ENCODE assay signal across 17 cellular contexts in the genomic region with DNA sequence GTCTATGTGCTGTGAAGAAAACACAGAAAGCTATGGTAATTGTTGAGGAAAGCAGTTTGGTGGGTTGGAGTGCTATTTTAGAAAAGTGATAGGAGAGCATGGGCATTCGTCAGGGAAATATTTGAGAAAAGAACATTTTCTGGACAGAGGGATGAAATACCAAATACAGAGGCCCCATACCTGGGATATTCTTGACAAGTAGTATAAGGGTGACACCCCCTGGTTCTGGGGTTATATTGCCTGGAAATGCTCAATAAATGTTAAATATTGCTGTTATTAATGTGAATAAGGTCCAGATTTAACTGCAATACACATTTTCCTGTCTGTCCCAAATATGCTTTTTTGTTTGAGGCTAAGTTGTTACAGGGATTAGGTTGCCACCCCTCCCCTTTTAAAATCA. TPM values are rescaled to one million over a fixed set of nuclear protein-coding genes. Genes with fewer than 3 reads are reported as not detected.
DNase-seq lines count a peak whose midpoint lies in the region; ATAC-seq, FAIRE-seq and TF ChIP-seq lines count a peak whose summit lies in the region.
"Had no signal": no experiment of that assay in that cellular context is flagged by ENCODE, and none has a peak within 500 bp of the region (broad histone marks: within the 10 kb centered on the region; RNA-seq: fewer than 3 reads in every experiment).

No MANE protein-coding gene starts in this region.

- peaks cover 11% of the 10 kb centered on the region for H3K4me1 Mint-ChIP-seq in T-helper 17 cell
- H3K4me1 Mint-ChIP-seq: naive B cell had no signal

- peaks cover 13% of the 10 kb centered on the region for H3K27me3 Mint-ChIP-seq in T-helper 17 cell

- DNase-seq in left ventricle myocardium inferior, result no peak
- no peak for DNase-seq in Right ventricle myocardium inferior (ENCODE audit: missing footprints)
- DNase-seq in T-helper 17 cell, result no peak
- DNase-seq in hepatocyte (ENCODE audit: low spot score), result no peak
- DNase-seq in hypothalamus (lab: John Stamatoyannopoulos, UW), result no peak
- DNase-seq in small intestine, result no peak
- DNase-seq in amygdala (lab: John Stamatoyannopoulos, UW), result no peak
- DNase-seq in DMS53 (lab: John Stamatoyannopoulos, UW), result no peak
- DNase-seq: activated CD4-positive, CD25-positive, alpha-beta regulatory T cell; activated naive CD8-positive, alpha-beta T cell treated with anti-CD3 and anti-CD28 coated beads for 36 hours; GOT3; MM.1S; naive B cell; NCI-H1694 treated with DMSO at 0.1 percent for 48 hours had no signal

- H3K4me1 ChIP-seq in left ventricle myocardium inferior (peaks cover 83% of the 10 kb centered on the region), hepatocyte (ENCODE audit: insufficient read depth) (peaks cover 22% of the 10 kb centered on the region), small intestine (ENCODE audit: control insufficient read depth in 2 of 2, insufficient read depth in 1 of 2, low read depth in 1 of 2, low read length in 1 of 2) (no peaks in the 10 kb centered on the region)

- intact Hi-C loops in left ventricle myocardium inferior (cut with micrococcal nuclease), result no loop called here
- intact Hi-C loops in Right ventricle myocardium inferior (cut with DNase I), result loop anchor here (2.0 kb wide), 1 partner anchor 43 kb away; a partner anchor contains a TSS

- no peaks in the 10 kb centered on the region for H3K36me3 Mint-ChIP-seq in T-helper 17 cell (ENCODE audit: low read depth)
- H3K36me3 Mint-ChIP-seq: activated naive CD8-positive, alpha-beta T cell treated with anti-CD3 and anti-CD28 coated beads for 36 hours; naive B cell had no signal

- H3K4me3 Mint-ChIP-seq in T-helper 17 cell, result no peak overlapping the region
- H3K4me3 Mint-ChIP-seq: activated naive CD8-positive, alpha-beta T cell treated with anti-CD3 and anti-CD28 coated beads for 36 hours; naive B cell; T-helper 2 cell treated with Interferon-gamma antibody and Interleukin-4, amounts not matched to agents 5 μg/mL and 100 μg/mL, for 36 hours had no signal

- H3K9me2 ChIP-seq in hepatocyte (replicated peaks; ENCODE audit: insufficient read depth), result no peaks in the 10 kb centered on the region

- H3K27ac ChIP-seq in left ventricle myocardium inferior (replicated peaks), result peak overlapping the region; percentile 66
- H3K27ac ChIP-seq in hepatocyte, result peak overlapping the region; percentile 24
- no peak overlapping the region for H3K27ac ChIP-seq in small intestine (ENCODE audit: low read depth in 1 of 2, low read length in 1 of 2)
- H3K27ac ChIP-seq: thoracic aorta had no signal

- H3K27me3 ChIP-seq in left ventricle myocardium inferior (ENCODE audit: low read depth) (no peaks in the 10 kb centered on the region), hepatocyte (no peaks in the 10 kb centered on the region), small intestine (ENCODE audit: control insufficient read depth in 2 of 2, insufficient read depth in 2 of 2, low read length in 2 of 2) (no peaks in the 10 kb centered on the region)

- WGBS in hepatocyte (ENCODE audit: low lambda C conversion rate, missing lambda C conversion rate), result 90% methylated on average over 1 of the region's 1 CpG
- WGBS in small intestine, 3 donors, result 85 to 93% (median 88%) methylated on average over 1 of the region's 1 CpG

- H3K4me3 ChIP-seq in left ventricle myocardium inferior (no peak overlapping the region), hepatocyte (no peak overlapping the region), small intestine (ENCODE audit: low read depth in 1 of 2, low read length in 2 of 2) (no peak overlapping the region)
- H3K4me3 ChIP-seq: lung, thoracic aorta had no signal

- peak overlapping the region; percentile 19 for H3K27ac Mint-ChIP-seq in T-helper 17 cell
- H3K27ac Mint-ChIP-seq: activated naive CD8-positive, alpha-beta T cell treated with anti-CD3 and anti-CD28 coated beads for 36 hours; naive B cell; T-helper 2 cell treated with Interferon-gamma antibody and Interleukin-4, amounts not matched to agents 5 μg/mL and 100 μg/mL, for 36 hours had no signal

- peak overlapping the region; percentile 12 for H3K4me2 ChIP-seq in hepatocyte

- no peaks in the 10 kb centered on the region for H3K36me3 ChIP-seq in left ventricle myocardium inferior
- no peaks in the 10 kb centered on the region for H3K36me3 ChIP-seq in hepatocyte (replicated peaks; ENCODE audit: insufficient read depth, low read depth)
- no peaks in the 10 kb centered on the region for H3K36me3 ChIP-seq in small intestine (ENCODE audit: control insufficient read depth in 2 of 2, insufficient read depth in 2 of 2, low read length in 2 of 2)
- H3K36me3 ChIP-seq: thoracic aorta had no signal

- TF ChIP-seq CTCF in left ventricle myocardium inferior (IDR thresholded peaks at IDR 0.05; ENCODE audit: borderline replicate concordance) (peak; percentile 16), hepatocyte (IDR thresholded peaks at IDR 0.05; ENCODE audit: poor library complexity) (no peak)

- no peaks in the 10 kb centered on the region for H3K9me3 ChIP-seq in left ventricle myocardium inferior (replicated peaks)
- H3K9me3 ChIP-seq in T-helper 17 cell (ENCODE audit: control insufficient read depth, low read length, poor library complexity, severe bottlenecking), result no peaks in the 10 kb centered on the region
- no peaks in the 10 kb centered on the region for H3K9me3 ChIP-seq in hepatocyte (ENCODE audit: low read depth)
- H3K9me3 ChIP-seq in small intestine (ENCODE audit: control insufficient read depth, low read depth), result no peaks in the 10 kb centered on the region
- H3K9me3 ChIP-seq: thoracic aorta had no signal

- no peak overlapping the region for H2AFZ ChIP-seq in hepatocyte

- H3K79me2 ChIP-seq in hepatocyte, result peaks cover 88% of the 10 kb centered on the region

- ATAC-seq in Right ventricle myocardium inferior, result no peak
- no peak for ATAC-seq in T-helper 17 cell

- FAIRE-seq in small intestine (lab: Jason Lieb, UNC), result no peak

- peaks cover 5% of the 10 kb centered on the region for H4K20me1 ChIP-seq in hepatocyte (ENCODE audit: insufficient read depth, poor library complexity, severe bottlenecking)

RNA-seq across cellular contexts. Expression of a gene that starts 42.9 kb away (rescaled TPM):
- 42.3 TPM for total RNA-seq in left ventricle myocardium inferior
- 30.2 TPM for total RNA-seq in Right ventricle myocardium inferior
- 1 to 10 TPM; 5.8 to 6.3 TPM for total RNA-seq in T-helper 17 cell
- total RNA-seq in hepatocyte, result 24.7 and 28.6 TPM in 2 replicates
- polyA plus RNA-seq in hepatocyte, result 16.1 and 19.3 TPM in 2 replicates
- polyA plus RNA-seq in small intestine, result 1 to 10 TPM in 2 of 3 donors, under 1 TPM in 1; 0.22 to 2.5 (median 1.6) TPM

Comparison
In these comparisons a context has a peak if more than half of its experiments do, and no peak if none do; other contexts are left out.
1. H3K27ac ChIP-seq: peak in left ventricle myocardium inferior (single experiment) and hepatocyte (single experiment); none in small intestine (0 of 2).